ENCODE assay signal across 5 cellular contexts in the genomic region with DNA sequence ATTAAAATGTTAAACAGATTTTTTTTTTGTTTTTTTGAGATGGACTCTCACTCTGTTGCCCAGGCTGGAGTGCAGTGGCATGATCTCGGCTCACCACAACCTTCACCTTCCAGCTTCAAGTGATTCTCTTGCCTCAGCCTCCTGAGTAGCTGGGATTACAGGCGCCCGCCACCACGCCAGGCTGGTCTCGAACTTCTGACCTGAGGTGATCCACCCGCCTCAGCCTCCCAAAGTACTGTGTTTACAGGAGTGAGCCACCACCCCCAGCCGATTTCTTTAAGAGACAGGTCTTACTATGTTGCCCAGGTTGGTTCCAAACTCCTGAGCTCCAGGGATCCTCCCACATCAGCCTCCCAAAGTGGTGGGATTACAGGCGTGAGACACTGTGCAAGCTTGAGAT. TPM values are rescaled to one million over a fixed set of nuclear protein-coding genes. Genes with fewer than 3 reads are reported as not detected.
DNase-seq lines count a peak whose midpoint lies in the region; ATAC-seq, FAIRE-seq and TF ChIP-seq lines count a peak whose summit lies in the region.
"Not testable (repeated sequence)": the region's sequence is repeated elsewhere in the genome, so short reads cannot be mapped to it uniquely, and the experiment has no call there.

No MANE protein-coding gene starts in this region.

- H3K36me3 ChIP-seq in GM23338 (ENCODE audit: insufficient read depth): peaks cover 13% of the 10 kb centered on the region; the same call in 1 of the 2 replicates
- peaks cover 10 to 12% of the 10 kb centered on the region in 2 donors for H3K36me3 ChIP-seq in kidney (ENCODE audit: control insufficient read depth in 1 of 2, insufficient read depth in 2 of 2, low read length in 2 of 2)
- peaks cover 4 to 61% (median 25%) of the 10 kb centered on the region in 6 donors for H3K36me3 ChIP-seq in spleen

- peaks cover 26% of the 10 kb centered on the region for H3F3A ChIP-seq in GM23338 (replicated peaks; ENCODE audit: low read depth)

- H3K79me2 ChIP-seq in GM23338 (replicated peaks; ENCODE audit: insufficient read depth): peaks cover 57% of the 10 kb centered on the region

- not testable (repeated sequence) for H2AFZ ChIP-seq in GM23338

- FAIRE-seq in kidney (lab: Jason Lieb, UNC): not testable (repeated sequence)

- ATAC-seq in GM23338: not testable (repeated sequence)

- not testable (repeated sequence) for TF ChIP-seq POLR2A in spleen (IDR thresholded peaks at IDR 0.05)

- not testable (repeated sequence) for H3K4me1 ChIP-seq in GM23338 (ENCODE audit: insufficient read depth); kidney (ENCODE audit: control insufficient read depth in 1 of 2, insufficient read depth in 1 of 2, low read depth in 1 of 2, low read length in 2 of 2)
- H3K4me1 ChIP-seq in spleen: peaks cover 9 to 70% (median 19%) of the 10 kb centered on the region in 6 donors

- not testable (repeated sequence) for H3K4me2 ChIP-seq in GM23338

- peaks cover 58% of the 10 kb centered on the region for H3K36me3 Mint-ChIP-seq in GM23338 (ENCODE audit: low read depth)
- H3K36me3 Mint-ChIP-seq in chondrocyte (ENCODE audit: low read depth): not testable (repeated sequence)

- CTCF ChIA-PET in RWPE1 (lab: Yijun Ruan, JAX): interaction anchor here (0.6 to 4.1 kb wide), 13 partner anchors 12 to 450 kb away, joined by 3 to 36 read pairs (median 4); a partner anchor contains a TSS

- H3K9me3 ChIP-seq in kidney (ENCODE audit: control insufficient read depth in 1 of 2, low read length in 2 of 2); spleen: not testable (repeated sequence)

- H3K4me1 Mint-ChIP-seq in GM23338; chondrocyte (ENCODE audit: low read depth): not testable (repeated sequence)

- not testable (repeated sequence) for TF ChIP-seq CTCF in GM23338 (conservative IDR thresholded peaks at IDR 0.05; ENCODE audit: low read depth in 2 of 2); RWPE1 (conservative IDR thresholded peaks at IDR 0.05; ENCODE audit: low read depth); chondrocyte (IDR thresholded peaks at IDR 0.05); kidney (IDR thresholded peaks at IDR 0.05; ENCODE audit: borderline replicate concordance, extremely low read depth, insufficient read depth); spleen (IDR thresholded peaks at IDR 0.05 in 8 of 11, conservative IDR thresholded peaks at IDR 0.05 in 3 of 11)

- H3K9ac ChIP-seq in kidney (ENCODE audit: low read length in 2 of 2): not testable (repeated sequence)

- peaks cover 23% of the 10 kb centered on the region for H4K20me1 ChIP-seq in GM23338 (replicated peaks; ENCODE audit: insufficient read depth)

- POLR2A ChIA-PET in RWPE1 (lab: Yijun Ruan, JAX; ENCODE audit: low non-redundant PET): not testable (repeated sequence)

- not testable (repeated sequence) for H3K9me2 ChIP-seq in GM23338 (ENCODE audit: insufficient read depth)

- not testable (repeated sequence) for H3K27ac Mint-ChIP-seq in GM23338
- peak overlapping the region; percentile 22 for H3K27ac Mint-ChIP-seq in chondrocyte (ENCODE audit: unreplicated experiment)

- H3K4me3 Mint-ChIP-seq in GM23338; chondrocyte (ENCODE audit: unreplicated experiment): not testable (repeated sequence)

- 84 to 94% (median 92%) methylated on average over 8 of the region's 8 CpGs for WGBS in spleen, 5 donors

- H3K27ac ChIP-seq in GM23338 (ENCODE audit: low read depth) (peak overlapping the region; percentile 1; the same call in 1 of the 2 replicates), RWPE1 (peak overlapping the region; percentile 37)
- not testable (repeated sequence) for H3K27ac ChIP-seq in kidney (ENCODE audit: low read depth in 2 of 2, low read length in 2 of 2); spleen

- H3K27me3 Mint-ChIP-seq in GM23338 (ENCODE audit: insufficient read depth, low read depth, poor library complexity); chondrocyte (ENCODE audit: low read depth): not testable (repeated sequence)

- intact Hi-C loops in kidney (cut with DNase I): not testable (repeated sequence)
- intact Hi-C loops in spleen (cut with DNase I; ENCODE audit: low total_unique reads): loop anchor here (10.0 kb wide), 1 partner anchor 420 kb away; no protein-coding TSS in a partner anchor

- H3K4me3 ChIP-seq in GM23338; kidney (ENCODE audit: low read length in 2 of 2); spleen: not testable (repeated sequence)

- not testable (repeated sequence) for DNase-seq in GM23338 (ENCODE audit: low spot score); RWPE1 (ENCODE audit: low spot score); chondrocyte (ENCODE audit: low spot score)
- peak; percentile 12 for DNase-seq in kidney
- peak; percentile 46 for DNase-seq in spleen

- H3K9me3 Mint-ChIP-seq in GM23338; chondrocyte (ENCODE audit: low read depth): not testable (repeated sequence)

- H3K27me3 ChIP-seq in GM23338 (ENCODE audit: insufficient read depth); spleen (replicated peaks in 1 of 7): not testable (repeated sequence)

RNA-seq across cellular contexts. Expression of a gene that starts 8.0 kb away (rescaled TPM):
- total RNA-seq in GM23338 (2014; rRNA removed; shearing (Covaris generic)): 147 and 155 TPM in 2 replicates
- polyA plus RNA-seq in GM23338 (2016; fragmentation: Nextera tagmentation; extraction: Ambion mirVana) (24.4 and 25.5 TPM in 2 replicates), kidney (ENCODE audit: insufficient read depth, low read depth, low replicate concordance) (163 TPM), spleen (10 to 100 TPM; 46.9 to 75.3 (median 58.9) TPM)
- total RNA-seq in chondrocyte (77.1 to 83.2 TPM (median 83.1 TPM) in 3 replicates), kidney (124 TPM), spleen (100 to 1,000 TPM in 2 of 7 donors, 10 to 100 TPM in 5; 82.9 to 125 (median 89.2) TPM)

RNA-seq across cellular contexts. Expression of a gene that starts 8.0 kb away (rescaled TPM):
- total RNA-seq in GM23338 (2014; rRNA removed; shearing (Covaris generic)): 66.6 and 76.7 TPM in 2 replicates
- polyA plus RNA-seq in GM23338 (2016; fragmentation: Nextera tagmentation; extraction: Ambion mirVana): 63.2 TPM in 2 replicates
- total RNA-seq in chondrocyte: 37.2 to 46.0 TPM (median 41.7 TPM) in 3 replicates
- total RNA-seq in kidney: 41.7 TPM
- 57.2 TPM for polyA plus RNA-seq in kidney (ENCODE audit: insufficient read depth, low read depth, low replicate concordance)
- total RNA-seq in spleen: 10 to 100 TPM; 13.7 to 37.9 (median 25.0) TPM
- 10 to 100 TPM; 12.6 to 16.3 (median 15.4) TPM for polyA plus RNA-seq in spleen

RNA-seq across cellular contexts. Expression of a gene that starts 19.0 kb away (rescaled TPM):
- 54.9 and 56.7 TPM in 2 replicates for total RNA-seq in GM23338 (2014; rRNA removed; shearing (Covaris generic))
- 7.3 TPM in 2 replicates for polyA plus RNA-seq in GM23338 (2016; fragmentation: Nextera tagmentation; extraction: Ambion mirVana)
- total RNA-seq in chondrocyte: 0.92 to 1.5 TPM (median 1.4 TPM) in 3 replicates
- 2.1 TPM for total RNA-seq in kidney
- polyA plus RNA-seq in kidney (ENCODE audit: insufficient read depth, low read depth, low replicate concordance): 0.34 TPM
- 1 to 10 TPM in 1 of 7 donors, under 1 TPM in 6; 0.51 to 2.0 (median 0.77) TPM for total RNA-seq in spleen
- polyA plus RNA-seq in spleen: under 1 TPM; 0.54 to 0.96 (median 0.68) TPM

Comparison
In these comparisons a context has a peak if more than half of its experiments do, and no peak if none do; other contexts are left out.
1. RNA of a gene that starts 19.0 kb away (total RNA-seq): 54.9 to 56.7 TPM in GM23338; 2.1 TPM in kidney (single experiment), 0.92 to 1.5 TPM in chondrocyte and 0.51 to 2.0 TPM in spleen; every median in the first group is over 10 times any median in the second.